Comparison of ENCODE assay signal across 8 cellular contexts in the genomic region with DNA sequence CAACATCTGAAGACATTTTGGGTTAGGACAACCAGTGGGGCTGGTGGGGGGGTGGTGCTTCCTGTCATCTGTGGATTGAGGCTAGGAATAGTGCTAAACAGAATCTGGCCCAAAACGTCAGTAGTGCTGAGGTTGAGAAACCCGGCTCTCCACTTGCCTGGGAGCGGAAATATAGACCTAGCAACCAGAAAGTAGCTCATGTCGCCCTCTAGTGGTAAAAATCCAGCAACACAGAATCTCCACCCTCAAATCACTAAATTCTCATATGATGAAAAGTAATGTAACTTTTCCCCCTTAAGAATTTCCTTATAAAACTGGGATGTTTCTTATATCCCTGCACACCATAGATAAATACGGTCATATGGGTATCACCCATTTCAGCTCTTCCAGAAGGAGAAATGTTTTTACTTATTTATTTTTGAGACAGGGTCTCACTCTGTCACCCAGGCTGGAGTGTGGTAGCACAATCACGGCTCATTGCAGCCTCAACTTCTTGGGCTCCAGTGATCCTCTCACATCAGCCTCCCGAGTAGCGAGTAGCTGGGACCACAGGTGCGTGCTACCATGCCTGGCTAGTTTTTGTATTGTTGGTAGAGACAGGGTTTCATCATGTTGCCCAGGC. TPM values are rescaled to one million over a fixed set of nuclear protein-coding genes. Genes with fewer than 3 reads are reported as not detected.
DNase-seq lines count a peak whose midpoint lies in the region; ATAC-seq and TF ChIP-seq lines count a peak whose summit lies in the region.

No MANE protein-coding gene starts in this region.

- H3K79me2 ChIP-seq in GM23338 (replicated peaks; ENCODE audit: insufficient read depth) = no peaks in the 10 kb centered on the region

- no peaks in the 10 kb centered on the region for H3F3A ChIP-seq in GM23338 (replicated peaks; ENCODE audit: low read depth)

- ATAC-seq in GM23338 (peak; percentile 90), foreskin keratinocyte (peak; percentile 91)

- H3K36me3 Mint-ChIP-seq in GM23338 (ENCODE audit: low read depth) = peaks cover 73% of the 10 kb centered on the region
- H3K36me3 Mint-ChIP-seq in osteocyte (ENCODE audit: unreplicated experiment) = peaks cover 49% of the 10 kb centered on the region

- in situ Hi-C loops in G401 (cut with HindIII; ENCODE audit: low sequenced_read_pairs) = no loop called here

- H3K4me2 ChIP-seq in GM23338 = no peak overlapping the region

- H3K4me3 ChIP-seq in GM23338 = no peak overlapping the region

- H3K9me3 Mint-ChIP-seq in GM23338 (no peaks in the 10 kb centered on the region), osteocyte (ENCODE audit: unreplicated experiment) (no peaks in the 10 kb centered on the region)

- no peaks in the 10 kb centered on the region; the same call in 2 of the 3 replicates for H3K4me1 Mint-ChIP-seq in GM23338
- peaks cover 5% of the 10 kb centered on the region for H3K4me1 Mint-ChIP-seq in osteocyte (ENCODE audit: unreplicated experiment)

- no peak overlapping the region for H2AFZ ChIP-seq in GM23338

- DNase-seq in G401 (ENCODE audit: low spot score) (peak; percentile 69), GM23338 (ENCODE audit: low spot score) (peak; percentile 93), Kasumi-1 (lab: John Stamatoyannopoulos, UW) (peak; percentile 84 to 88), RPMI8226 (peak; percentile 85), foreskin keratinocyte (peak; percentile 25 to 62), osteocyte (ENCODE audit: extremely low spot score, unreplicated experiment) (peak; percentile 86), ureter (ENCODE audit: low spot score) (peak; percentile 75)
- DNase-seq in activated T-helper 9 cell treated with anti-CD3 and anti-CD28 coated beads, Interleukin-2, amount 50 U/mL, for 16 hours (ENCODE audit: low read depth) = peak; percentile 36

- H3K27ac ChIP-seq in GM23338 (ENCODE audit: low read depth) (0 out of 2 replicates have a peak overlapping the region, but pooled peaks have one; percentile 2), foreskin keratinocyte (no peak overlapping the region)

- H3K36me3 ChIP-seq in GM23338 (ENCODE audit: insufficient read depth) = peaks cover 8% of the 10 kb centered on the region

- TF ChIP-seq CTCF in GM23338 (conservative IDR thresholded peaks at IDR 0.05; ENCODE audit: low read depth in 2 of 2) (peak; percentile 81 to 93), foreskin keratinocyte (conservative IDR thresholded peaks at IDR 0.05) (peak; percentile 87), osteocyte (IDR thresholded peaks at IDR 0.05) (peak; percentile 82)

- H3K27ac Mint-ChIP-seq in GM23338 (no peak overlapping the region), osteocyte (ENCODE audit: unreplicated experiment) (peak overlapping the region; percentile 83)

- H3K4me1 ChIP-seq in GM23338 (ENCODE audit: insufficient read depth) (no peaks in the 10 kb centered on the region), foreskin keratinocyte (peaks cover 5% of the 10 kb centered on the region)

- H3K27me3 ChIP-seq in GM23338 (ENCODE audit: insufficient read depth) = no peaks in the 10 kb centered on the region
- no peaks in the 10 kb centered on the region for H3K27me3 ChIP-seq in foreskin keratinocyte

- H3K27me3 Mint-ChIP-seq in GM23338 (ENCODE audit: insufficient read depth, low read depth, poor library complexity) = peaks cover 4% of the 10 kb centered on the region
- H3K27me3 Mint-ChIP-seq in osteocyte (ENCODE audit: unreplicated experiment) = no peaks in the 10 kb centered on the region

- H3K9me2 ChIP-seq in GM23338 (ENCODE audit: insufficient read depth) = no peaks in the 10 kb centered on the region

- no peaks in the 10 kb centered on the region; the same call in 1 of the 2 replicates for H4K20me1 ChIP-seq in GM23338 (replicated peaks; ENCODE audit: insufficient read depth)

- H3K4me3 Mint-ChIP-seq in GM23338 (no peak overlapping the region), osteocyte (ENCODE audit: unreplicated experiment) (no peak overlapping the region)

TF ChIP-seq in GM23338, 12 proteins besides CTCF, POLR2A, EP300 and RAD21 (continues in another document):
- TF ChIP-seq CREB1 (CRISPR knock-in tag; IDR thresholded peaks at IDR 0.05; ENCODE audit: low read depth) (no peak), POLR2AphosphoS5 (IDR thresholded peaks at IDR 0.05; ENCODE audit: low read depth) (no peak), ZNF114 (CRISPR knock-in tag; IDR thresholded peaks at IDR 0.05) (no peak), STAT1 (IDR thresholded peaks at IDR 0.05; ENCODE audit: unreplicated experiment) (no peak), JUNB (IDR thresholded peaks at IDR 0.05; ENCODE audit: unreplicated experiment) (no peak)
- TF ChIP-seq, protein P1, sequence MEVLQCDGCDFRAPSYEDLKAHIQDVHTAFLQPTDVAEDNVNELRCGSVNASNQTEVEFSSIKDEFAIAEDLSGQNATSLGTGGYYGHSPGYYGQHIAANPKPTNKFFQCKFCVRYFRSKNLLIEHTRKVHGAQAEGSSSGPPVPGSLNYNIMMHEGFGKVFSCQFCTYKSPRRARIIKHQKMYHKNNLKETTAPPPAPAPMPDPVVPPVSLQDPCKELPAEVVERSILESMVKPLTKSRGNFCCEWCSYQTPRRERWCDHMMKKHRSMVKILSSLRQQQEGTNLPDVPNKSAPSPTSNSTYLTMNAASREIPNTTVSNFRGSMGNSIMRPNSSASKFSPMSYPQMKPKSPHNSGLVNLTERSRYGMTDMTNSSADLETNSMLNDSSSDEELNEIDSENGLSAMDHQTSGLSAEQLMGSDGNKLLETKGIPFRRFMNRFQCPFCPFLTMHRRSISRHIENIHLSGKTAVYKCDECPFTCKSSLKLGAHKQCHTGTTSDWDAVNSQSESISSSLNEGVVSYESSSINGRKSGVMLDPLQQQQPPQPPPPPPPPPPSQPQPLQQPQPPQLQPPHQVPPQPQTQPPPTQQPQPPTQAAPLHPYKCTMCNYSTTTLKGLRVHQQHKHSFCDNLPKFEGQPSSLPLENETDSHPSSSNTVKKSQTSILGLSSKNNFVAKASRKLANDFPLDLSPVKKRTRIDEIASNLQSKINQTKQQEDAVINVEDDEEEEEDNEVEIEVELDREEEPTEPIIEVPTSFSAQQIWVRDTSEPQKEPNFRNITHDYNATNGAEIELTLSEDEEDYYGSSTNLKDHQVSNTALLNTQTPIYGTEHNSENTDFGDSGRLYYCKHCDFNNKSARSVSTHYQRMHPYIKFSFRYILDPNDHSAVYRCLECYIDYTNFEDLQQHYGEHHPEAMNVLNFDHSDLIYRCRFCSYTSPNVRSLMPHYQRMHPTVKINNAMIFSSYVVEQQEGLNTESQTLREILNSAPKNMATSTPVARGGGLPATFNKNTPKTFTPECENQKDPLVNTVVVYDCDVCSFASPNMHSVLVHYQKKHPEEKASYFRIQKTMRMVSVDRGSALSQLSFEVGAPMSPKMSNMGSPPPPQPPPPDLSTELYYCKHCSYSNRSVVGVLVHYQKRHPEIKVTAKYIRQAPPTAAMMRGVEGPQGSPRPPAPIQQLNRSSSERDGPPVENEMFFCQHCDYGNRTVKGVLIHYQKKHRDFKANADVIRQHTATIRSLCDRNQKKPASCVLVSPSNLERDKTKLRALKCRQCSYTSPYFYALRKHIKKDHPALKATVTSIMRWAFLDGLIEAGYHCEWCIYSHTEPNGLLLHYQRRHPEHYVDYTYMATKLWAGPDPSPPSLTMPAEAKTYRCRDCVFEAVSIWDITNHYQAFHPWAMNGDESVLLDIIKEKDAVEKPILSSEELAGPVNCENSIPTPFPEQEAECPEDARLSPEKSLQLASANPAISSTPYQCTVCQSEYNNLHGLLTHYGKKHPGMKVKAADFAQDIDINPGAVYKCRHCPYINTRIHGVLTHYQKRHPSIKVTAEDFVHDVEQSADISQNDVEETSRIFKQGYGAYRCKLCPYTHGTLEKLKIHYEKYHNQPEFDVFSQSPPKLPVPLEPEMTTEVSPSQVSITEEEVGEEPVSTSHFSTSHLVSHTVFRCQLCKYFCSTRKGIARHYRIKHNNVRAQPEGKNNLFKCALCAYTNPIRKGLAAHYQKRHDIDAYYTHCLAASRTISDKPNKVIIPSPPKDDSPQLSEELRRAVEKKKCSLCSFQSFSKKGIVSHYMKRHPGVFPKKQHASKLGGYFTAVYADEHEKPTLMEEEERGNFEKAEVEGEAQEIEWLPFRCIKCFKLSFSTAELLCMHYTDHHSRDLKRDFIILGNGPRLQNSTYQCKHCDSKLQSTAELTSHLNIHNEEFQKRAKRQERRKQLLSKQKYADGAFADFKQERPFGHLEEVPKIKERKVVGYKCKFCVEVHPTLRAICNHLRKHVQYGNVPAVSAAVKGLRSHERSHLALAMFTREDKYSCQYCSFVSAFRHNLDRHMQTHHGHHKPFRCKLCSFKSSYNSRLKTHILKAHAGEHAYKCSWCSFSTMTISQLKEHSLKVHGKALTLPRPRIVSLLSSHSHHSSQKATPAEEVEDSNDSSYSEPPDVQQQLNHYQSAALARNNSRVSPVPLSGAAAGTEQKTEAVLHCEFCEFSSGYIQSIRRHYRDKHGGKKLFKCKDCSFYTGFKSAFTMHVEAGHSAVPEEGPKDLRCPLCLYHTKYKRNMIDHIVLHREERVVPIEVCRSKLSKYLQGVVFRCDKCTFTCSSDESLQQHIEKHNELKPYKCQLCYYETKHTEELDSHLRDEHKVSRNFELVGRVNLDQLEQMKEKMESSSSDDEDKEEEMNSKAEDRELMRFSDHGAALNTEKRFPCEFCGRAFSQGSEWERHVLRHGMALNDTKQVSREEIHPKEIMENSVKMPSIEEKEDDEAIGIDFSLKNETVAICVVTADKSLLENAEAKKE (CRISPR knock-in tag; IDR thresholded peaks at IDR 0.05) = no peak
- TF ChIP-seq, protein P2, sequence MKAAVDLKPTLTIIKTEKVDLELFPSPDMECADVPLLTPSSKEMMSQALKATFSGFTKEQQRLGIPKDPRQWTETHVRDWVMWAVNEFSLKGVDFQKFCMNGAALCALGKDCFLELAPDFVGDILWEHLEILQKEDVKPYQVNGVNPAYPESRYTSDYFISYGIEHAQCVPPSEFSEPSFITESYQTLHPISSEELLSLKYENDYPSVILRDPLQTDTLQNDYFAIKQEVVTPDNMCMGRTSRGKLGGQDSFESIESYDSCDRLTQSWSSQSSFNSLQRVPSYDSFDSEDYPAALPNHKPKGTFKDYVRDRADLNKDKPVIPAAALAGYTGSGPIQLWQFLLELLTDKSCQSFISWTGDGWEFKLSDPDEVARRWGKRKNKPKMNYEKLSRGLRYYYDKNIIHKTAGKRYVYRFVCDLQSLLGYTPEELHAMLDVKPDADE (IDR thresholded peaks at IDR 0.05) = no peak

RNA-seq across cellular contexts. Expression of a gene that starts 34.4 kb away (rescaled TPM):
- 8.9 and 14.3 TPM in 2 replicates for total RNA-seq in G401 (2014; rRNA removed; shearing (Covaris generic))
- 56.8 and 59.8 TPM in 2 replicates for total RNA-seq in GM23338 (2014; rRNA removed; shearing (Covaris generic))
- polyA plus RNA-seq in GM23338 (2016; fragmentation: Nextera tagmentation; extraction: Ambion mirVana) = 23.4 and 24.8 TPM in 2 replicates
- total RNA-seq in foreskin keratinocyte = 36.4 and 43.2 TPM in 2 replicates
- polyA plus RNA-seq in foreskin keratinocyte = 12.9 and 13.9 TPM in 2 replicates
- 42.7 and 43.0 TPM in 2 replicates for total RNA-seq in osteocyte
- total RNA-seq in ureter = 30.0 TPM

RNA-seq across cellular contexts. Expression of a gene that starts 39.3 kb away (rescaled TPM):
- 22.2 and 22.3 TPM in 2 replicates for total RNA-seq in G401 (2014; rRNA removed; shearing (Covaris generic))
- total RNA-seq in GM23338 (2014; rRNA removed; shearing (Covaris generic)) = 10.1 and 11.3 TPM in 2 replicates
- polyA plus RNA-seq in GM23338 (2016; fragmentation: Nextera tagmentation; extraction: Ambion mirVana) (2.0 and 2.1 TPM in 2 replicates), foreskin keratinocyte (0.18 and 0.39 TPM in 2 replicates)
- total RNA-seq in foreskin keratinocyte (7.3 and 8.5 TPM in 2 replicates), osteocyte (not detected in 2 replicates), ureter (16.2 TPM)

Comparison
In these comparisons a context has a peak if more than half of its experiments do, and no peak if none do; other contexts are left out.
1. DNase-seq: peak in every context shown above with its lines; median percentile 93 in GM23338; 86 in Kasumi-1; 86 in osteocyte; 85 in RPMI8226; 75 in ureter; 69 in G401; 44 in foreskin keratinocyte; 36 in activated T-helper 9 cell treated with anti-CD3 and anti-CD28 coated beads, Interleukin-2, amount 50 U/mL, for 16 hours.